In the genomic region with DNA sequence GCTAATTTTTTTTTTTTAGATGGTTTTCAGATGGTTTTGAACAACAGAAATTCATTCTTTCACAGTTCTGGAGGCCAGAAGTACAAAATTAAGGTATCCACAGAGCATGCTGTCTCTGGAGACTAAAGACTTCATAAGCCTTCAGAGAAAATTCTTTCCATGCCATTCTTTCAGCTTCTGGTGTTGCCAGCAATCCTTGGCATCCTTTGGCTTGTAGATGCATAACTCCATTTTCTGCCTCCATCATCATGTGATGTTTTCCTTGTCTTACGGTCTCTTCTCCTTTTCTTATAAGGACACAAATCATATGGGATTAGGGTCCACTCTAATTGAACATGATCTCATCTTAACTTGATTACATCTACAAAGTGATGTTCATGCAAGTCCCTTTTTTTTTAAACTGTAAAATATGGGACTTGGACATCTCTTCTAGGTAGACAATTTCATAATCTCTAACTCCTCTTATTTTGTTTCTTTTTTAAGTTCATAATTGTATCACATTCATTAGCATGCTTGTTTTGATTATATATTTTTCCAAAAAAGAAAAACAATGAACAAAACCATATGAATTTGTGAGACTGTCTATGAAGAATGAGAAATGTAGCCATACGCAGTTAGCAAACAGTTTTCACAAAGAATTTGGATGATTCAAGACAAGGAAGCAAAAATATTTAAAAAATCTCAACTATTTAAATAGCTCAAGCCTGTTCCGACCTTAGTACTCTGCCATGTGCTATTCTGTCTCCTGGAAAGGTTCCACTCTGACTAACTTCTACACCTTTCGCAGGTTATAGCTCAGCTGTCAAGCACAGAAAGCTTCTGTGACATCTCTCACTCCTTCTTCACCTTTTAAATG, we compare ENCODE assay signal across 13 cellular contexts. TPM values are rescaled to one million over a fixed set of nuclear protein-coding genes. Genes with fewer than 3 reads are reported as not detected.
A peak's percentile ranks its signal among the peaks of the same experiment; 100 is the strongest.
DNase-seq lines count a peak whose midpoint lies in the region; ATAC-seq and TF ChIP-seq lines count a peak whose summit lies in the region.
"Had no signal": no experiment of that assay in that cellular context is flagged by ENCODE, and none has a peak within 500 bp of the region (broad histone marks: within the 10 kb centered on the region; RNA-seq: fewer than 3 reads in every experiment).

No MANE protein-coding gene starts in this region.

- no peaks in the 10 kb centered on the region for H3K36me3 ChIP-seq in left lung

- no peaks in the 10 kb centered on the region for H3K4me1 ChIP-seq in left lung

- in situ Hi-C loops in ACHN (cut with HindIII; ENCODE audit: low pct_ligation_motif_present, low pct_unique_long_range_greater_than_20kb, low sequenced_read_pairs) = no loop called here

- H3K4me3 ChIP-seq in cardiac fibroblast (replicated peaks in 1 of 2; ENCODE audit: low read depth in 2 of 2, low read length in 2 of 2) (no peak overlapping the region), left lung (no peak overlapping the region)

- peak; percentile 9 for DNase-seq in ACHN
- DNase-seq in HS-27A (ENCODE audit: low read depth) = peak; percentile 71
- DNase-seq in cardiac fibroblast (ENCODE audit: low read depth in 2 of 2) = peak; percentile 0 to 68
- DNase-seq in left lung = no peak
- DNase-seq in NCI-H2081 treated with DMSO at 0.1 percent for 48 hours (lab: John Stamatoyannopoulos, UW) = no peak
- no peak for DNase-seq in AML-193 (lab: John Stamatoyannopoulos, UW)
- DNase-seq: activated naive CD4-positive, alpha-beta T cell treated with anti-CD3 and anti-CD28 coated beads for 36 hours; erythroblast had no signal

- ATAC-seq in left lung (peak; percentile 24), GM19328 (IDR thresholded peaks at IDR 0.05; ENCODE audit: unreplicated experiment) (no peak), HG02981 (IDR thresholded peaks at IDR 0.05; ENCODE audit: unreplicated experiment) (no peak)

- no peaks in the 10 kb centered on the region for H3K27me3 ChIP-seq in left lung

- TF ChIP-seq CTCF in cardiac fibroblast (IDR thresholded peaks at IDR 0.05; ENCODE audit: low read depth, low read length) (no peak), left lung (IDR thresholded peaks at IDR 0.05) (no peak)

- no peaks in the 10 kb centered on the region for H3K9me3 ChIP-seq in left lung

- intact Hi-C loops in left lung (cut with DNase I) = no loop called here

- no peak overlapping the region for H3K27ac ChIP-seq in left lung
- H3K27ac ChIP-seq: VCaP had no signal

RNA-seq across cellular contexts. Expression of a gene that starts 53.1 kb away (rescaled TPM):
- total RNA-seq in left lung = not detected
- total RNA-seq: activated naive CD4-positive, alpha-beta T cell treated with anti-CD3 and anti-CD28 coated beads for 36 hours; lung microvascular endothelial cell; NCI-H460 had no signal

Comparison
In these comparisons a context has a peak if more than half of its experiments do, and no peak if none do; other contexts are left out.
1. DNase-seq: peak in ACHN (single experiment), HS-27A (single experiment) and cardiac fibroblast (2 of 2); none in left lung (0 of 2), NCI-H2081 treated with DMSO at 0.1 percent for 48 hours (single experiment) and AML-193 (0 of 2).